ENCODE assay signal across 17 cellular contexts in genomic region chr14:103656031-103656757, GRCh38.
DNase-seq lines count a peak whose midpoint lies in the region; ATAC-seq and TF ChIP-seq lines count a peak whose summit lies in the region.
"Had no signal": no experiment of that assay in that cellular context is flagged by ENCODE, and none has a peak within 500 bp of the region (broad histone marks: within the 10 kb centered on the region; RNA-seq: fewer than 3 reads in every experiment).

No MANE protein-coding gene starts in this region.

- H3K4me3 Mint-ChIP-seq in activated T-cell treated with anti-CD3 and anti-CD28 coated beads, Interleukin-2, amount 50 U/mL, for 24 hours, result no peak overlapping the region
- no peak overlapping the region for H3K4me3 Mint-ChIP-seq in stimulated activated effector memory CD8-positive, alpha-beta T cell treated with anti-CD3 and anti-CD28 coated beads, Interleukin-12 subunit alpha, Interleukin-12 subunit beta, amount 100 ng/mL, for 72 hours
- H3K4me3 Mint-ChIP-seq: activated naive CD4-positive, alpha-beta T cell treated with anti-CD3 and anti-CD28 coated beads, Interleukin-2, amount 10 ng/mL, durations not matched to agents 7 days and 5 days; natural killer cell had no signal

- no peak for ATAC-seq in stimulated activated effector memory CD8-positive, alpha-beta T cell treated with anti-CD3 and anti-CD28 coated beads, Interleukin-12 subunit alpha, Interleukin-12 subunit beta, amount 100 ng/mL, for 72 hours
- ATAC-seq in GM21528 (IDR thresholded peaks at IDR 0.05; ENCODE audit: low FRiP score, unreplicated experiment), result no peak
- ATAC-seq: natural killer cell had no signal

- H3K4me3 ChIP-seq in SK-N-MC (no peak overlapping the region), fibroblast of pulmonary artery (replicated peaks; ENCODE audit: low read depth, low read length) (no peak overlapping the region)
- H3K4me3 ChIP-seq: A549, hepatocyte, left ventricle myocardium inferior, right atrium auricular region had no signal

- peak overlapping the region; percentile 60 for H3K27ac Mint-ChIP-seq in activated T-cell treated with anti-CD3 and anti-CD28 coated beads, Interleukin-2, amount 50 U/mL, for 24 hours
- peak overlapping the region; percentile 63 for H3K27ac Mint-ChIP-seq in stimulated activated effector memory CD8-positive, alpha-beta T cell treated with anti-CD3 and anti-CD28 coated beads, Interleukin-12 subunit alpha, Interleukin-12 subunit beta, amount 100 ng/mL, for 72 hours
- H3K27ac Mint-ChIP-seq: activated naive CD4-positive, alpha-beta T cell treated with anti-CD3 and anti-CD28 coated beads, Interleukin-2, amount 10 ng/mL, durations not matched to agents 7 days and 5 days; natural killer cell had no signal

- H3K27ac ChIP-seq in SK-N-MC, result peak overlapping the region; percentile 26; the same call in 1 of the 2 replicates
- H3K27ac ChIP-seq: A549, hepatocyte, left ventricle myocardium inferior had no signal

- no peak overlapping the region for H3K9ac ChIP-seq in SK-N-MC (ENCODE audit: insufficient read length)

- no peak for TF ChIP-seq CTCF in fibroblast of pulmonary artery (IDR thresholded peaks at IDR 0.05; ENCODE audit: low read length, missing control alignments)

- no peak for DNase-seq in activated T-cell treated with anti-CD3 and anti-CD28 coated beads, Interleukin-2, amount 50 U/mL, for 24 hours
- no peak for DNase-seq in activated T-cell treated with anti-CD3 and anti-CD28 coated beads, Interleukin-2, amount 50 U/mL, for 48 hours
- DNase-seq in SK-N-MC (ENCODE audit: low read depth, low spot score), result no peak
- peak; percentile 16 for DNase-seq in fibroblast of pulmonary artery (ENCODE audit: low read depth)
- no peak for DNase-seq in stimulated activated effector memory CD8-positive, alpha-beta T cell treated with anti-CD3 and anti-CD28 coated beads, Interleukin-12 subunit alpha, Interleukin-12 subunit beta, amount 100 ng/mL, for 72 hours (ENCODE audit: low spot score in 2 of 2)
- DNase-seq in activated effector memory CD4-positive, alpha-beta T cell treated with Interleukin-2 at 50 U/mL for 16 hours, result no peak
- DNase-seq in effector CD8-positive, alpha-beta T cell (lab: John Stamatoyannopoulos, UW), result no peak
- DNase-seq: activated naive CD4-positive, alpha-beta T cell treated with anti-CD3 and anti-CD28 coated beads, Interleukin-2, amount 10 ng/mL, durations not matched to agents 7 days and 5 days; central memory CD4-positive, alpha-beta T cell; left ventricle myocardium inferior; natural killer cell; SHP77 treated with DMSO at 0.1 percent for 48 hours; stimulated activated CD4-positive, alpha-beta T cell treated with anti-CD3 and anti-CD28 coated beads, Interleukin-2, amount 100 ng/mL, for 48 hours had no signal

- no peaks in the 10 kb centered on the region for H3K27me3 Mint-ChIP-seq in activated T-cell treated with anti-CD3 and anti-CD28 coated beads, Interleukin-2, amount 50 U/mL, for 24 hours
- H3K27me3 Mint-ChIP-seq: activated naive CD4-positive, alpha-beta T cell treated with anti-CD3 and anti-CD28 coated beads, Interleukin-2, amount 10 ng/mL, durations not matched to agents 7 days and 5 days had no signal

- H3K36me3 ChIP-seq in SK-N-MC (ENCODE audit: insufficient read depth, low read length), result peaks cover 63% of the 10 kb centered on the region

- no peaks in the 10 kb centered on the region for H3K9me3 Mint-ChIP-seq in activated T-cell treated with anti-CD3 and anti-CD28 coated beads, Interleukin-2, amount 50 U/mL, for 24 hours
- H3K9me3 Mint-ChIP-seq in stimulated activated effector memory CD8-positive, alpha-beta T cell treated with anti-CD3 and anti-CD28 coated beads, Interleukin-12 subunit alpha, Interleukin-12 subunit beta, amount 100 ng/mL, for 72 hours, result no peaks in the 10 kb centered on the region
- H3K9me3 Mint-ChIP-seq: activated naive CD4-positive, alpha-beta T cell treated with anti-CD3 and anti-CD28 coated beads, Interleukin-2, amount 10 ng/mL, durations not matched to agents 7 days and 5 days; natural killer cell had no signal

- no peaks in the 10 kb centered on the region for H3K9me3 ChIP-seq in SK-N-MC (ENCODE audit: low read depth, low read length)
- H3K9me3 ChIP-seq: A549, left ventricle myocardium inferior, right atrium auricular region had no signal

- peaks cover 70% of the 10 kb centered on the region for H3K36me3 Mint-ChIP-seq in activated T-cell treated with anti-CD3 and anti-CD28 coated beads, Interleukin-2, amount 50 U/mL, for 24 hours (ENCODE audit: low read depth)
- H3K36me3 Mint-ChIP-seq in stimulated activated effector memory CD8-positive, alpha-beta T cell treated with anti-CD3 and anti-CD28 coated beads, Interleukin-12 subunit alpha, Interleukin-12 subunit beta, amount 100 ng/mL, for 72 hours, result peaks cover 88% of the 10 kb centered on the region

- H3K4me1 Mint-ChIP-seq in activated T-cell treated with anti-CD3 and anti-CD28 coated beads, Interleukin-2, amount 50 U/mL, for 24 hours (ENCODE audit: low read depth), result peaks cover 15% of the 10 kb centered on the region
- H3K4me1 Mint-ChIP-seq in stimulated activated effector memory CD8-positive, alpha-beta T cell treated with anti-CD3 and anti-CD28 coated beads, Interleukin-12 subunit alpha, Interleukin-12 subunit beta, amount 100 ng/mL, for 72 hours, result peaks cover 7% of the 10 kb centered on the region
